ENCODE assay signal across 2 cellular contexts in the genomic region with DNA sequence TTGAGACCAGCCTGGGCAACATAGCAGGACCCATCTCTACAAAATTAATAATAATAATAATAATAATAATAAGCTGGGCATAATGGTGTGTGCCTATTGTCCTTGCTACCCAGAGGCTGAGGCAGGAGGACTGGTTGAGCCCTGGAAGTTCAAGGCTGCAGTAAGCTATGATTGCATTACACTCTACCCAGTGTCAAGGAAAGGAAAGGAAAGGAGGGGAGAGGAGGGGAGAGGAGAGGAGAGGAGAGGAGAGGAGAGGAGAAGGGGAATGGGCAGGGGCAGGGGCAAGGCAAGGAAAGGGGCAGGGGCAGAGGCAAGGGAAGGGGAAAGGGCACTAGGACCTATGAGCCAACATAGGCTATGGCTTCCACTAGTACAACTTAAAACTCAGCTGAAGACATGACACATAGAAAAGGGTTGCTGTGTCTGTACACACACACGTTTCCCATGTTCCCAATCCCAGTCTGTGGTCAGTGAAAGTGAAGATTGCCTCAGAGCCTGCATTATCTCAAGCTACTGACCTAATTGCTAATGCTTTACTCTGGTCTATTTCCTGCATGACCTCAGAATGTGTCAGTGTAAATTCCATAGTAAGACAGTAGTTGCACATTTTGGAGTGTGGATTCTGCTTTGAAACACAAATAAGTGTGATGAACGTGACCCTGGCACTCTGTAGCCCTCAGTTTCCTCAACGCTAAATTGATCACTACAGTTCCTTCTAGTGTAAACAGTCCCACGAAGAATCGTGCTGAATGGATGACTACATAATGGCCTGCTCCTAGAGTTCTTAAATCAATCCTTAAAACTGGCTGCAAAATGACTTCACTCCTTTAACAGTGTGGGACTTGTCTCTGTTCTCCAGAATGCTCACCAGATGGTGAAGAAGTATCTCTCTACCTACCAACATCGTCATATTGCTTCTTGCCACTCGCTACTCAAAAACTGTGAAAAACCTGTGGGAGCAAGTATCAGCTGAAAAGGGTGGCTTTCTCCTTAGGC.
A peak's percentile ranks its signal among the peaks of the same experiment; 100 is the strongest.
TF ChIP-seq lines count a peak whose summit lies in the region.

No MANE protein-coding gene starts in this region.

TF ChIP-seq in A549, 52 proteins besides CTCF, POLR2A, EP300 and RAD21 (continued from another document):
- peak; percentile 49; the same call in 1 of the 2 replicates for TF ChIP-seq BHLHE40 (IDR thresholded peaks at IDR 0.05; ENCODE audit: low read depth, low read length)
- peak; percentile 71 for TF ChIP-seq JUNB (IDR thresholded peaks at IDR 0.05)
- TF ChIP-seq CEBPB (IDR thresholded peaks at IDR 0.05) = peak; percentile 70 to 76; a peak in 3 of 4 replicates
- 0 out of 3 replicates have a peak, but pooled peaks have one; percentile 16 for TF ChIP-seq SMC3 (IDR thresholded peaks at IDR 0.05)
- no peak for TF ChIP-seq ZNF302 (CRISPR knock-in tag; IDR thresholded peaks at IDR 0.05)
- TF ChIP-seq ZSCAN20 (CRISPR knock-in tag; IDR thresholded peaks at IDR 0.05) = no peak
- no peak for TF ChIP-seq NR3C1 (IDR thresholded peaks at IDR 0.05)
- TF ChIP-seq GATA3 (IDR thresholded peaks at IDR 0.05; ENCODE audit: borderline replicate concordance) = peak; percentile 52; the same call in 1 of the 2 replicates
- TF ChIP-seq FOSL2 (IDR thresholded peaks at IDR 0.05) = no peak; the same call in 1 of the 2 replicates
- TF ChIP-seq FOSL2 (CRISPR knock-in tag; IDR thresholded peaks at IDR 0.05) = peak; percentile 81
- no peak for TF ChIP-seq ZC3H11A (IDR thresholded peaks at IDR 0.05)
- TF ChIP-seq MYC (IDR thresholded peaks at IDR 0.05; ENCODE audit: borderline replicate concordance, low read length) = no peak
- no peak for TF ChIP-seq FOXS1 (CRISPR knock-in tag; IDR thresholded peaks at IDR 0.05)
- peak; percentile 45 to 59; a peak in 3 of 5 replicates for TF ChIP-seq JUN (IDR thresholded peaks at IDR 0.05)
- no peak for TF ChIP-seq POLR2AphosphoS2 (conservative IDR thresholded peaks at IDR 0.05; ENCODE audit: low read length)

TF ChIP-seq in endothelial cell of umbilical vein, 7 proteins besides CTCF, POLR2A, EP300 and RAD21 (continued from another document):
- TF ChIP-seq, protein P1, sequence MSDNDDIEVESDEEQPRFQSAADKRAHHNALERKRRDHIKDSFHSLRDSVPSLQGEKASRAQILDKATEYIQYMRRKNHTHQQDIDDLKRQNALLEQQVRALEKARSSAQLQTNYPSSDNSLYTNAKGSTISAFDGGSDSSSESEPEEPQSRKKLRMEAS (IDR thresholded peaks at IDR 0.05; ENCODE audit: insufficient read depth, insufficient read length) = no peak
- TF ChIP-seq JUN (IDR thresholded peaks at IDR 0.05; ENCODE audit: borderline replicate concordance, insufficient read depth, insufficient read length, low read depth) (peak; percentile 74), MYC (IDR thresholded peaks at IDR 0.05; ENCODE audit: low read depth, low read length) (no peak), EZH2 (IDR thresholded peaks at IDR 0.05; ENCODE audit: borderline replicate concordance, low read depth, low read length, severe bottlenecking) (no peak), FOS (IDR thresholded peaks at IDR 0.05; ENCODE audit: borderline replicate concordance, insufficient read depth, low read length) (peak; percentile 57), GATA2 (IDR thresholded peaks at IDR 0.05; ENCODE audit: insufficient read depth, insufficient read length, low read depth, low read length) (peak; percentile 13)
